Comparison of ENCODE assay signal across 2 cellular contexts in genomic region chr17:81066072-81066471, GRCh38.
TF ChIP-seq lines count a peak whose summit lies in the region.

No MANE protein-coding gene starts in this region.

TF ChIP-seq in liver, 16 proteins besides CTCF, POLR2A, EP300 and RAD21:
- TF ChIP-seq GABPA (IDR thresholded peaks at IDR 0.05 in 1 of 2, conservative IDR thresholded peaks at IDR 0.05 in 1 of 2) (no peak), FOXA2 (IDR thresholded peaks at IDR 0.05) (peak; percentile 47), TAF1 (conservative IDR thresholded peaks at IDR 0.05) (no peak), SP1 (IDR thresholded peaks at IDR 0.05) (no peak), HNF4A (conservative IDR thresholded peaks at IDR 0.05) (peak in 1 of 2 donors; percentile 23), NR2F2 (IDR thresholded peaks at IDR 0.05) (no peak), JUND (IDR thresholded peaks at IDR 0.05) (peak; percentile 44 to 60), REST (IDR thresholded peaks at IDR 0.05) (peak; percentile 85), ATF3 (IDR thresholded peaks at IDR 0.05) (no peak), RXRA (IDR thresholded peaks at IDR 0.05) (peak in 1 of 2 donors; percentile 36), HNF4G (IDR thresholded peaks at IDR 0.05) (no peak), EGR1 (IDR thresholded peaks at IDR 0.05; ENCODE audit: low read depth in 2 of 2) (no peak), ZBTB33 (IDR thresholded peaks at IDR 0.05) (peak; percentile 89), MAX (IDR thresholded peaks at IDR 0.05) (no peak), FOXA1 (IDR thresholded peaks at IDR 0.05) (peak; percentile 21), YY1 (IDR thresholded peaks at IDR 0.05) (peak; percentile 42)

TF ChIP-seq in HepG2, 621 proteins besides CTCF, POLR2A, EP300 and RAD21:
- TF ChIP-seq DNMT3B (CRISPR knock-in tag; conservative IDR thresholded peaks at IDR 0.05) (no peak), ZFY (CRISPR knock-in tag; IDR thresholded peaks at IDR 0.05) (no peak), CREB1 (IDR thresholded peaks at IDR 0.05) (no peak), CREB1 (CRISPR knock-in tag; IDR thresholded peaks at IDR 0.05) (no peak), ZNF776 (CRISPR knock-in tag; IDR thresholded peaks at IDR 0.05) (no peak), MAX (IDR thresholded peaks at IDR 0.05) (no peak), MLLT10 (CRISPR knock-in tag; IDR thresholded peaks at IDR 0.05) (no peak), KIAA2018 (CRISPR knock-in tag; IDR thresholded peaks at IDR 0.05; ENCODE audit: borderline replicate concordance) (no peak), FUBP1 (CRISPR knock-in tag; IDR thresholded peaks at IDR 0.05; ENCODE audit: borderline replicate concordance) (no peak), KMT2A (CRISPR knock-in tag; IDR thresholded peaks at IDR 0.05) (no peak), ZNF530 (CRISPR knock-in tag; IDR thresholded peaks at IDR 0.05; ENCODE audit: low read depth) (no peak), HDAC6 (IDR thresholded peaks at IDR 0.05; ENCODE audit: low read depth, low read length) (no peak), CCAR2 (optimal IDR thresholded peaks at IDR 0.05; ENCODE audit: low read depth, low read length) (no peak)
TF ChIP-seq in HepG2: peak in this region for 0.
